ENCODE assay signal across 1 cellular context in the genomic region with DNA sequence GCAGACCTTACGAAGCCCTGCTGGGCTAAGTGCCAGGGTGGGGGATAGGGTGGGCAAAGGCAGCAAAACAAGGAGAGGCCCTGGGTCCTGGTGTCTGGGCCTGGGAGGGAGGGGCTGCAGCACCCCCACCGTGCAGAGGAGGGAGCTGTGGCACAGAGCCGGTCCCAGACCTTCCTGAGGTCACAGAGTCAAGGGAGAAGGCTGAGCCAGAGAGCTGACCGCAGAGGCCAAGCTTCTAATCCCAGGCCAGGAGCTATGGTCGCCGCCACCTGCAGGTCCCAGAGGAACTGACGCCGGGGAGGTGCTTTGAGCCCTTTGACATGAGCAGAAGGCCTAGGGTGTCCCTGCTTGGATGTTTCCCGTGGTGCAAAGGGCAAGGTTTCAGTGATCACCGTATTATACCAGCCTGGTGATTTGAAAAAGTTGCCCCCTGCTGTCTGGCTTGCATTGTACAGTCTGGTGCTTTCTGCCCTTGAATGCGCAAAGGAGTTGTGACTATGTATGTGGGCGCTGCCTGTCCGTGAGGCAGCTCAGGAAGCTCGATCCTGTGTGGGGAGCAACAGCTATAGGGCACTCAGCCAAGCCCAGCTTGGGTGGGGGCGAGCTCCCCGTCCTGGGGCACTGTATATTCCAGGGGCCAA.
TF ChIP-seq lines count a peak whose summit lies in the region.

No MANE protein-coding gene starts in this region.

TF ChIP-seq in GM23338, 12 proteins besides CTCF, POLR2A, EP300 and RAD21 (continued from another document):
- TF ChIP-seq JUNB (IDR thresholded peaks at IDR 0.05; ENCODE audit: unreplicated experiment) (no peak), EZH2 (IDR thresholded peaks at IDR 0.05; ENCODE audit: low read depth, unreplicated experiment) (no peak)
